20 cellular contexts compared by ENCODE assay signal in the genomic region with DNA sequence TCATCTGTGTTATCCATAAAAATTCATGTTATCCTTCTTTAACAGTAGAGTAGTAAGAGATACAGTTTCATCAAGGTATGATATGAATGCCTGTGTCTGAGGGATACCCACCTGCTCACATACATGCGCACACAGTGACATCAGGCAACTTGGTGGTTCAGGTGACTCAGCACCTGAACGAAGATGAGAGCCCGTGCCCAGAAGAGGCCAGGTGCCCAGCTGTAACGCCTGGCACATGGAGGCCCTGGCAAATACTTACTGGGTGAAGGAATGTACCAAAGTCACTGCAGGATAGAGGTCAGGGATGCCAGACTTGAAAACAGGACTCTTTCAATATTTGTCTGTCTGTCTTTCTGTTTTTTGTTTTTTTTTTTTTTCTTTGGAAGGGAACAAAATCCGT.
A peak's percentile ranks its signal among the peaks of the same experiment; 100 is the strongest.
DNase-seq lines count a peak whose midpoint lies in the region; ATAC-seq, FAIRE-seq and TF ChIP-seq lines count a peak whose summit lies in the region.
"Had no signal": no experiment of that assay in that cellular context is flagged by ENCODE, and none has a peak within 500 bp of the region (broad histone marks: within the 10 kb centered on the region; RNA-seq: fewer than 3 reads in every experiment).

No MANE protein-coding gene starts in this region.

- H3K27ac Mint-ChIP-seq in nephron progenitor cell = peak overlapping the region; percentile 41
- H3K27ac Mint-ChIP-seq: IgD-negative memory B cell had no signal

- WGBS in A549 (ENCODE audit: missing lambda C conversion rate) = 84% methylated on average over 5 of the region's 5 CpGs

- no peaks in the 10 kb centered on the region for H3K9me3 ChIP-seq in A549
- H3K9me3 ChIP-seq: HAP-1, SJSA1 had no signal

- H3K9me3 Mint-ChIP-seq in nephron progenitor cell = no peaks in the 10 kb centered on the region
- H3K9me3 Mint-ChIP-seq: CD8-positive, alpha-beta memory T cell; IgD-negative memory B cell had no signal

- H3K27ac ChIP-seq in A549 = peak overlapping the region; percentile 67 to 84; a peak in 4 of 6 replicates
- H3K27ac ChIP-seq: BLaER1, SJSA1 had no signal

- FAIRE-seq in A549 (lab: Jason Lieb, UNC) = no peak
- FAIRE-seq: GM12892, GM19239 had no signal

- H3K36me3 Mint-ChIP-seq in nephron progenitor cell (ENCODE audit: low read depth) = peaks cover 14% of the 10 kb centered on the region

- H3K4me2 ChIP-seq in A549 = no peak overlapping the region; the same call in 2 of the 3 replicates
- H3K4me2 ChIP-seq: BLaER1 had no signal

- no peak overlapping the region for H3K4me3 ChIP-seq in A549
- H3K4me3 ChIP-seq: BLaER1, HAP-1, SJSA1 had no signal

- CTCF ChIA-PET in A549 (lab: Yijun Ruan, JAX) = interaction anchor here (0.6 to 3.1 kb wide), 3 partner anchors 10 to 64 kb away, joined by 3 to 10 read pairs (median 3); no protein-coding TSS in a partner anchor

- DNase-seq in A549 (ENCODE audit: low read depth in 1 of 2, low spot score in 1 of 2) (no peak), COLO668 (lab: John Stamatoyannopoulos, UW; ENCODE audit: unreplicated experiment) (peak; percentile 58), NCI-H774 (lab: John Stamatoyannopoulos, UW) (peak; percentile 34), nephron progenitor cell (no peak), HUDEP-2 (lab: John Stamatoyannopoulos, UW; ENCODE audit: unreplicated experiment in 76 of 76) (no peak), GM19240 (ENCODE audit: insufficient read length, low spot score) (no peak), NCI-H2107 (lab: John Stamatoyannopoulos, UW) (no peak)
- DNase-seq: CD8-positive, alpha-beta memory T cell; DMS 273 treated with DMSO at 0.1 percent for 48 hours; MV-4-11; NCI-H1417 treated with DMSO at 0.1 percent for 48 hours; NCI-H2081 treated with DMSO at 0.1 percent for 48 hours; NCI-H526; PC-3 had no signal

- peaks cover 53% of the 10 kb centered on the region for H3K4me1 ChIP-seq in A549
- H3K4me1 ChIP-seq: HAP-1 had no signal

- no peak for TF ChIP-seq POLR2A in A549 (IDR thresholded peaks at IDR 0.05; ENCODE audit: low read length)

- no peak overlapping the region for H3K4me3 Mint-ChIP-seq in nephron progenitor cell
- H3K4me3 Mint-ChIP-seq: CD8-positive, alpha-beta memory T cell; IgD-negative memory B cell had no signal

- H3K27me3 Mint-ChIP-seq in nephron progenitor cell (ENCODE audit: low read depth, poor library complexity) = no peaks in the 10 kb centered on the region
- H3K27me3 Mint-ChIP-seq: CD8-positive, alpha-beta memory T cell; IgD-negative memory B cell had no signal

- no peak for TF ChIP-seq RAD21 in A549 (conservative IDR thresholded peaks at IDR 0.05 in 1 of 2, IDR thresholded peaks at IDR 0.05 in 1 of 2)

- no peak for ATAC-seq in A549
- ATAC-seq: PC-3 had no signal

- POLR2A ChIA-PET in A549 (lab: Yijun Ruan, JAX) = no interaction called here

- peaks cover 25% of the 10 kb centered on the region for H3K4me1 Mint-ChIP-seq in nephron progenitor cell

- TF ChIP-seq CTCF in A549 (IDR thresholded peaks at IDR 0.05) (no peak), nephron progenitor cell (IDR thresholded peaks at IDR 0.05) (no peak)

- TF ChIP-seq EP300 in A549 (IDR thresholded peaks at IDR 0.05) = no peak

TF ChIP-seq in A549, 52 proteins besides CTCF, POLR2A, EP300 and RAD21:
- TF ChIP-seq KDM1A (IDR thresholded peaks at IDR 0.05; ENCODE audit: low read depth) (no peak), MAFK (IDR thresholded peaks at IDR 0.05; ENCODE audit: partially characterized antibody) (no peak), GATA3 (IDR thresholded peaks at IDR 0.05; ENCODE audit: borderline replicate concordance) (no peak), CEBPB (IDR thresholded peaks at IDR 0.05) (no peak), HMGXB4 (CRISPR knock-in tag; IDR thresholded peaks at IDR 0.05; ENCODE audit: borderline replicate concordance) (no peak), ZNF302 (CRISPR knock-in tag; IDR thresholded peaks at IDR 0.05) (no peak), NR3C1 (IDR thresholded peaks at IDR 0.05) (no peak), E2F6 (IDR thresholded peaks at IDR 0.05; ENCODE audit: borderline replicate concordance, low read depth) (no peak), FOXS1 (CRISPR knock-in tag; IDR thresholded peaks at IDR 0.05) (no peak), ZFP36 (IDR thresholded peaks at IDR 0.05; ENCODE audit: borderline replicate concordance, partially characterized antibody) (no peak), CBX8 (IDR thresholded peaks at IDR 0.05) (no peak), CHD2 (IDR thresholded peaks at IDR 0.05; ENCODE audit: low read length, partially characterized antibody) (no peak), ESRRA (IDR thresholded peaks at IDR 0.05; ENCODE audit: borderline replicate concordance, low read length) (no peak)
- TF ChIP-seq, protein P1, sequence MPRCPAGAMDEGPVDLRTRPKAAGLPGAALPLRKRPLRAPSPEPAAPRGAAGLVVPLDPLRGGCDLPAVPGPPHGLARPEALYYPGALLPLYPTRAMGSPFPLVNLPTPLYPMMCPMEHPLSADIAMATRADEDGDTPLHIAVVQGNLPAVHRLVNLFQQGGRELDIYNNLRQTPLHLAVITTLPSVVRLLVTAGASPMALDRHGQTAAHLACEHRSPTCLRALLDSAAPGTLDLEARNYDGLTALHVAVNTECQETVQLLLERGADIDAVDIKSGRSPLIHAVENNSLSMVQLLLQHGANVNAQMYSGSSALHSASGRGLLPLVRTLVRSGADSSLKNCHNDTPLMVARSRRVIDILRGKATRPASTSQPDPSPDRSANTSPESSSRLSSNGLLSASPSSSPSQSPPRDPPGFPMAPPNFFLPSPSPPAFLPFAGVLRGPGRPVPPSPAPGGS (IDR thresholded peaks at IDR 0.05) = no peak

Comparison
In these comparisons a context has a peak if more than half of its experiments do, and no peak if none do; other contexts are left out.
1. DNase-seq: peak in COLO668 (single experiment) and NCI-H774 (single experiment); none in A549 (0 of 2), nephron progenitor cell (single experiment), HUDEP-2 (0 of 76), GM19240 (single experiment) and NCI-H2107 (single experiment).